ENCODE assay signal across 8 cellular contexts in genomic region chr14:95536036-95536577, GRCh38. TPM values are rescaled to one million over a fixed set of nuclear protein-coding genes. Genes with fewer than 3 reads are reported as not detected.
DNase-seq lines count a peak whose midpoint lies in the region; ATAC-seq and TF ChIP-seq lines count a peak whose summit lies in the region.

No MANE protein-coding gene starts in this region.

- H3K4me3 ChIP-seq in GM23338 (peak overlapping the region; percentile 95), RWPE2 (ENCODE audit: severe bottlenecking) (peak overlapping the region; percentile 98), fibroblast of mammary gland (ENCODE audit: control insufficient read depth, low read depth, low read length) (peak overlapping the region; percentile 84), gastrocnemius medialis (peak overlapping the region; percentile 69 to 99 (median 82))

- in situ Hi-C loops in gastrocnemius medialis (cut with MboI; ENCODE audit: low sequenced_read_pairs in 4 of 4) (loop anchor here in 2 of 4 donors (25.0 kb wide), 2 partner anchors 374 to 399 kb away; partner anchors contain the start of gene DICER1 (in 1 of the 2)), GM13977 (cut with MboI; ENCODE audit: low pct_unique_long_range_greater_than_20kb, low sequenced_read_pairs, unreplicated experiment) (no loop called here)

- no peaks in the 10 kb centered on the region for H3F3A ChIP-seq in GM23338 (replicated peaks; ENCODE audit: low read depth)

- no peak overlapping the region for H3K27ac Mint-ChIP-seq in GM23338

- H3K27me3 ChIP-seq in GM23338 (ENCODE audit: insufficient read depth) (no peaks in the 10 kb centered on the region), RWPE2 (ENCODE audit: insufficient read depth, poor library complexity, severe bottlenecking) (no peaks in the 10 kb centered on the region), gastrocnemius medialis (no peaks in the 10 kb centered on the region)

- H3K27ac ChIP-seq in GM23338 (ENCODE audit: low read depth) (no peak overlapping the region), RWPE2 (ENCODE audit: poor library complexity, severe bottlenecking) (peak overlapping the region; percentile 70), gastrocnemius medialis (peak overlapping the region; percentile 91 to 95 (median 92))

- peaks cover 30% of the 10 kb centered on the region for H3K4me1 ChIP-seq in GM23338 (ENCODE audit: insufficient read depth)
- H3K4me1 ChIP-seq in RWPE2 (ENCODE audit: insufficient read depth, poor library complexity, severe bottlenecking): peaks cover 30% of the 10 kb centered on the region
- H3K4me1 ChIP-seq in gastrocnemius medialis: peaks cover 76 to 79% of the 10 kb centered on the region in 2 donors

- peak overlapping the region; percentile 95 for H3K4me3 Mint-ChIP-seq in GM23338

- TF ChIP-seq POLR2A in gastrocnemius medialis (IDR thresholded peaks at IDR 0.05): peak; percentile 55 to 62

- DNase-seq in GM23338 (ENCODE audit: low spot score) (no peak), RWPE2 (ENCODE audit: low spot score) (no peak), fibroblast of mammary gland (ENCODE audit: low read depth) (no peak), gastrocnemius medialis (no peak), amniotic stem cell (lab: John Stamatoyannopoulos, UW) (no peak), GM13977 (ENCODE audit: low spot score) (no peak), HuH-7.5 (ENCODE audit: low spot score) (no peak)

- ATAC-seq in GM23338: no peak
- ATAC-seq in RWPE2 (ENCODE audit: low read depth): no peak
- peak; percentile 8 to 23 for ATAC-seq in gastrocnemius medialis
- no peak for ATAC-seq in activated CD4-positive, CD25-positive, alpha-beta regulatory T cell treated with anti-CD3 and anti-CD28 coated beads, Interleukin-2, amount 50 U/mL, for 24 hours

- H3K9me2 ChIP-seq in GM23338 (ENCODE audit: insufficient read depth): no peaks in the 10 kb centered on the region

- no peak overlapping the region for H2AFZ ChIP-seq in GM23338

- H3K4me1 Mint-ChIP-seq in GM23338: peaks cover 44% of the 10 kb centered on the region

- no peaks in the 10 kb centered on the region for H3K9me3 Mint-ChIP-seq in GM23338

- peaks cover 90% of the 10 kb centered on the region for H3K79me2 ChIP-seq in GM23338 (replicated peaks; ENCODE audit: insufficient read depth)

- H3K36me3 Mint-ChIP-seq in GM23338 (ENCODE audit: low read depth): peaks cover 22% of the 10 kb centered on the region

- intact Hi-C loops in gastrocnemius medialis (cut with DNase I; ENCODE audit: low total_unique reads): loop anchor here (2.0 to 10.0 kb wide), 3 partner anchors 25 to 381 kb away; partner anchors contain the start of gene DICER1

- peaks cover 73% of the 10 kb centered on the region for H4K20me1 ChIP-seq in GM23338 (replicated peaks; ENCODE audit: insufficient read depth)

- H3K9me3 ChIP-seq in RWPE2 (ENCODE audit: severe bottlenecking): no peaks in the 10 kb centered on the region
- no peaks in the 10 kb centered on the region for H3K9me3 ChIP-seq in gastrocnemius medialis

- H3K4me2 ChIP-seq in GM23338: peak overlapping the region; percentile 98

- TF ChIP-seq CTCF in GM23338 (conservative IDR thresholded peaks at IDR 0.05; ENCODE audit: low read depth in 2 of 2): no peak
- no peak for TF ChIP-seq CTCF in RWPE2 (IDR thresholded peaks at IDR 0.05; ENCODE audit: poor library complexity, severe bottlenecking)
- TF ChIP-seq CTCF in fibroblast of mammary gland (conservative IDR thresholded peaks at IDR 0.05; ENCODE audit: control insufficient read depth, insufficient read depth, low read depth, low read length): no peak
- TF ChIP-seq CTCF in gastrocnemius medialis (IDR thresholded peaks at IDR 0.05 in 4 of 5, conservative IDR thresholded peaks at IDR 0.05 in 1 of 5): no peak
- TF ChIP-seq CTCF in GM13977 (IDR thresholded peaks at IDR 0.05; ENCODE audit: extremely low read depth, insufficient read depth, missing control alignments): no peak

- H3K27me3 Mint-ChIP-seq in GM23338 (ENCODE audit: insufficient read depth, low read depth, poor library complexity): peaks cover 7% of the 10 kb centered on the region

- H3K36me3 ChIP-seq in GM23338 (ENCODE audit: insufficient read depth) (0 out of 2 replicates have a peak, but pooled peaks cover 12% of the 10 kb centered on the region), RWPE2 (ENCODE audit: low read depth) (peaks cover 24% of the 10 kb centered on the region), gastrocnemius medialis (no peaks in the 10 kb centered on the region)

TF ChIP-seq in GM23338, 12 proteins besides CTCF, POLR2A, EP300 and RAD21 (continues in another document):
- TF ChIP-seq POLR2AphosphoS5 (IDR thresholded peaks at IDR 0.05; ENCODE audit: low read depth) (no peak), ETS1 (IDR thresholded peaks at IDR 0.05) (no peak)
- TF ChIP-seq, protein P1, sequence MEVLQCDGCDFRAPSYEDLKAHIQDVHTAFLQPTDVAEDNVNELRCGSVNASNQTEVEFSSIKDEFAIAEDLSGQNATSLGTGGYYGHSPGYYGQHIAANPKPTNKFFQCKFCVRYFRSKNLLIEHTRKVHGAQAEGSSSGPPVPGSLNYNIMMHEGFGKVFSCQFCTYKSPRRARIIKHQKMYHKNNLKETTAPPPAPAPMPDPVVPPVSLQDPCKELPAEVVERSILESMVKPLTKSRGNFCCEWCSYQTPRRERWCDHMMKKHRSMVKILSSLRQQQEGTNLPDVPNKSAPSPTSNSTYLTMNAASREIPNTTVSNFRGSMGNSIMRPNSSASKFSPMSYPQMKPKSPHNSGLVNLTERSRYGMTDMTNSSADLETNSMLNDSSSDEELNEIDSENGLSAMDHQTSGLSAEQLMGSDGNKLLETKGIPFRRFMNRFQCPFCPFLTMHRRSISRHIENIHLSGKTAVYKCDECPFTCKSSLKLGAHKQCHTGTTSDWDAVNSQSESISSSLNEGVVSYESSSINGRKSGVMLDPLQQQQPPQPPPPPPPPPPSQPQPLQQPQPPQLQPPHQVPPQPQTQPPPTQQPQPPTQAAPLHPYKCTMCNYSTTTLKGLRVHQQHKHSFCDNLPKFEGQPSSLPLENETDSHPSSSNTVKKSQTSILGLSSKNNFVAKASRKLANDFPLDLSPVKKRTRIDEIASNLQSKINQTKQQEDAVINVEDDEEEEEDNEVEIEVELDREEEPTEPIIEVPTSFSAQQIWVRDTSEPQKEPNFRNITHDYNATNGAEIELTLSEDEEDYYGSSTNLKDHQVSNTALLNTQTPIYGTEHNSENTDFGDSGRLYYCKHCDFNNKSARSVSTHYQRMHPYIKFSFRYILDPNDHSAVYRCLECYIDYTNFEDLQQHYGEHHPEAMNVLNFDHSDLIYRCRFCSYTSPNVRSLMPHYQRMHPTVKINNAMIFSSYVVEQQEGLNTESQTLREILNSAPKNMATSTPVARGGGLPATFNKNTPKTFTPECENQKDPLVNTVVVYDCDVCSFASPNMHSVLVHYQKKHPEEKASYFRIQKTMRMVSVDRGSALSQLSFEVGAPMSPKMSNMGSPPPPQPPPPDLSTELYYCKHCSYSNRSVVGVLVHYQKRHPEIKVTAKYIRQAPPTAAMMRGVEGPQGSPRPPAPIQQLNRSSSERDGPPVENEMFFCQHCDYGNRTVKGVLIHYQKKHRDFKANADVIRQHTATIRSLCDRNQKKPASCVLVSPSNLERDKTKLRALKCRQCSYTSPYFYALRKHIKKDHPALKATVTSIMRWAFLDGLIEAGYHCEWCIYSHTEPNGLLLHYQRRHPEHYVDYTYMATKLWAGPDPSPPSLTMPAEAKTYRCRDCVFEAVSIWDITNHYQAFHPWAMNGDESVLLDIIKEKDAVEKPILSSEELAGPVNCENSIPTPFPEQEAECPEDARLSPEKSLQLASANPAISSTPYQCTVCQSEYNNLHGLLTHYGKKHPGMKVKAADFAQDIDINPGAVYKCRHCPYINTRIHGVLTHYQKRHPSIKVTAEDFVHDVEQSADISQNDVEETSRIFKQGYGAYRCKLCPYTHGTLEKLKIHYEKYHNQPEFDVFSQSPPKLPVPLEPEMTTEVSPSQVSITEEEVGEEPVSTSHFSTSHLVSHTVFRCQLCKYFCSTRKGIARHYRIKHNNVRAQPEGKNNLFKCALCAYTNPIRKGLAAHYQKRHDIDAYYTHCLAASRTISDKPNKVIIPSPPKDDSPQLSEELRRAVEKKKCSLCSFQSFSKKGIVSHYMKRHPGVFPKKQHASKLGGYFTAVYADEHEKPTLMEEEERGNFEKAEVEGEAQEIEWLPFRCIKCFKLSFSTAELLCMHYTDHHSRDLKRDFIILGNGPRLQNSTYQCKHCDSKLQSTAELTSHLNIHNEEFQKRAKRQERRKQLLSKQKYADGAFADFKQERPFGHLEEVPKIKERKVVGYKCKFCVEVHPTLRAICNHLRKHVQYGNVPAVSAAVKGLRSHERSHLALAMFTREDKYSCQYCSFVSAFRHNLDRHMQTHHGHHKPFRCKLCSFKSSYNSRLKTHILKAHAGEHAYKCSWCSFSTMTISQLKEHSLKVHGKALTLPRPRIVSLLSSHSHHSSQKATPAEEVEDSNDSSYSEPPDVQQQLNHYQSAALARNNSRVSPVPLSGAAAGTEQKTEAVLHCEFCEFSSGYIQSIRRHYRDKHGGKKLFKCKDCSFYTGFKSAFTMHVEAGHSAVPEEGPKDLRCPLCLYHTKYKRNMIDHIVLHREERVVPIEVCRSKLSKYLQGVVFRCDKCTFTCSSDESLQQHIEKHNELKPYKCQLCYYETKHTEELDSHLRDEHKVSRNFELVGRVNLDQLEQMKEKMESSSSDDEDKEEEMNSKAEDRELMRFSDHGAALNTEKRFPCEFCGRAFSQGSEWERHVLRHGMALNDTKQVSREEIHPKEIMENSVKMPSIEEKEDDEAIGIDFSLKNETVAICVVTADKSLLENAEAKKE (CRISPR knock-in tag; IDR thresholded peaks at IDR 0.05): no peak

RNA-seq across cellular contexts. Expression of gene GLRX5, which starts 1.3 kb away (rescaled TPM):
- 91.4 and 96.6 TPM in 2 replicates for total RNA-seq in GM23338 (2014; rRNA removed; shearing (Covaris generic))
- polyA plus RNA-seq in GM23338 (2016; fragmentation: Nextera tagmentation; extraction: Ambion mirVana): 130 and 135 TPM in 2 replicates
- 10 to 100 TPM; 28.0 to 83.2 (median 74.0) TPM for total RNA-seq in gastrocnemius medialis

RNA-seq across cellular contexts. Expression of gene SYNE3, which starts 19.7 kb away (rescaled TPM):
- total RNA-seq in GM23338 (2014; rRNA removed; shearing (Covaris generic)): under 0.01 and 0.03 TPM in 2 replicates
- 0.02 TPM in 1 of 2 replicates, not detected in the other for polyA plus RNA-seq in GM23338 (2016; fragmentation: Nextera tagmentation; extraction: Ambion mirVana)
- 1 to 10 TPM; 4.7 to 7.1 (median 5.1) TPM for total RNA-seq in gastrocnemius medialis

Comparison
In these comparisons a context has a peak if more than half of its experiments do, and no peak if none do; other contexts are left out.
1. ATAC-seq: peak in gastrocnemius medialis (2 of 2); none in GM23338 (single experiment), RWPE2 (single experiment) and activated CD4-positive, CD25-positive, alpha-beta regulatory T cell treated with anti-CD3 and anti-CD28 coated beads, Interleukin-2, amount 50 U/mL, for 24 hours (0 of 2).
2. Peak in every context shown above with its lines, with median percentiles within 50 percentile points of each other: H3K4me3 ChIP-seq.